Comparison of ENCODE assay signal across 21 cellular contexts in the genomic region with DNA sequence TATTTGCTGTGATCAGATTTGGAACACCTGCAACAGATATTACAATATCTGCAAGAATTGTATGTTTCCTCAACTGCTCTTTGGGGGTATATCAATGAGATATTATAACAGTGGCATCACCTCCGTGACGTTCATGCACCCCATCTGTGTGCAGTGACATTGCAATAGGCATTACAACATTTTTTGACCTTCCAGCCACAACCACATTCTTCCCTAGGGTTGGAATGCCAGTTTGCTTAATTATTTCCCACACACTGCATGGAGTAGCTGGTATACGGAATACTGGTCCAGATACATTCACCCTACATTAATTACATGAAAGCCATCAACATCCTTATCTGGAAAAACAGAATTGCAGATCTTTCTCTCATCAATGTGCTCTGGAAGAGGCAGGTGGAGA. TPM values are rescaled to one million over a fixed set of nuclear protein-coding genes. Genes with fewer than 3 reads are reported as not detected.
A peak's percentile ranks its signal among the peaks of the same experiment; 100 is the strongest.
DNase-seq lines count a peak whose midpoint lies in the region; ATAC-seq and TF ChIP-seq lines count a peak whose summit lies in the region.
"Had no signal": no experiment of that assay in that cellular context is flagged by ENCODE, and none has a peak within 500 bp of the region (broad histone marks: within the 10 kb centered on the region; RNA-seq: fewer than 3 reads in every experiment).

No MANE protein-coding gene starts in this region.

- H3K4me1 ChIP-seq in adrenal gland (replicated peaks in 1 of 2) = no peaks in the 10 kb centered on the region
- H3K4me1 ChIP-seq: A549, BLaER1, Caco-2 had no signal

- ATAC-seq in activated T-cell treated with anti-CD3 and anti-CD28 coated beads, Interleukin-2, amount 50 U/mL, for 4 hours = no peak
- ATAC-seq: A549; CD8-positive, alpha-beta T cell; GM12878 had no signal

- no peak overlapping the region for H3K27ac ChIP-seq in adrenal gland
- H3K27ac ChIP-seq: A549, BLaER1, C4-2B, GM23248 had no signal

- H3K4me1 Mint-ChIP-seq in activated T-cell treated with anti-CD3 and anti-CD28 coated beads, Interleukin-2, amount 50 U/mL, for 4 hours (ENCODE audit: low read depth) = no peaks in the 10 kb centered on the region
- H3K4me1 Mint-ChIP-seq: B cell; CD4-positive, CD25-positive, alpha-beta regulatory T cell had no signal

- H3K4me3 ChIP-seq in AG10803 (ENCODE audit: low read length) (no peak overlapping the region), epithelial cell of proximal tubule (ENCODE audit: low read depth, low read length) (no peak overlapping the region), adrenal gland (no peak overlapping the region)
- H3K4me3 ChIP-seq: A549, BLaER1, GM12878, GM23248 had no signal

- no peaks in the 10 kb centered on the region for H3K27me3 ChIP-seq in adrenal gland
- H3K27me3 ChIP-seq: BLaER1 had no signal

- H3K27me3 Mint-ChIP-seq in activated T-cell treated with anti-CD3 and anti-CD28 coated beads, Interleukin-2, amount 50 U/mL, for 4 hours (ENCODE audit: low read depth) = peaks cover 7% of the 10 kb centered on the region

- H3K9me3 ChIP-seq in adrenal gland (replicated peaks in 1 of 3) = peaks cover 0 to 6% (median 0%) of the 10 kb centered on the region in 3 donors
- H3K9me3 ChIP-seq: A549, BLaER1, Caco-2 had no signal

- TF ChIP-seq CTCF in AG10803 (conservative IDR thresholded peaks at IDR 0.05; ENCODE audit: low read length) = no peak
- no peak for TF ChIP-seq CTCF in epithelial cell of proximal tubule (conservative IDR thresholded peaks at IDR 0.05; ENCODE audit: low read depth, low read length)
- TF ChIP-seq CTCF in adrenal gland (IDR thresholded peaks at IDR 0.05) = no peak

- no peaks in the 10 kb centered on the region for H3K36me3 Mint-ChIP-seq in activated T-cell treated with anti-CD3 and anti-CD28 coated beads, Interleukin-2, amount 50 U/mL, for 4 hours (ENCODE audit: insufficient read depth)
- H3K36me3 Mint-ChIP-seq: CD4-positive, CD25-positive, alpha-beta regulatory T cell; CD8-positive, alpha-beta T cell had no signal

- no peak overlapping the region for H3K4me3 Mint-ChIP-seq in activated T-cell treated with anti-CD3 and anti-CD28 coated beads, Interleukin-2, amount 50 U/mL, for 4 hours
- H3K4me3 Mint-ChIP-seq: B cell; CD4-positive, CD25-positive, alpha-beta regulatory T cell; CD8-positive, alpha-beta T cell had no signal

- no peak for TF ChIP-seq POLR2A in adrenal gland (IDR thresholded peaks at IDR 0.05)

- intact Hi-C loops in adrenal gland (cut with DNase I) = no loop called here

- peaks cover 22% of the 10 kb centered on the region for H3K9me3 Mint-ChIP-seq in activated T-cell treated with anti-CD3 and anti-CD28 coated beads, Interleukin-2, amount 50 U/mL, for 4 hours

- H3K36me3 ChIP-seq in adrenal gland (replicated peaks in 1 of 2) = no peaks in the 10 kb centered on the region
- H3K36me3 ChIP-seq: BLaER1 had no signal

- peak; percentile 1 for DNase-seq in AG10803 (ENCODE audit: low read depth)
- DNase-seq in epithelial cell of proximal tubule (ENCODE audit: low read depth) = peak; percentile 44
- DNase-seq in renal cortical epithelial cell (ENCODE audit: low read depth) = peak; percentile 50
- no peak for DNase-seq in activated T-cell treated with anti-CD3 and anti-CD28 coated beads, Interleukin-2, amount 50 U/mL, for 1 hour
- no peak for DNase-seq in adrenal gland
- no peak for DNase-seq in activated T-cell treated with anti-CD3 and anti-CD28 coated beads, Interleukin-2, amount 50 U/mL, for 4 hours
- DNase-seq: 8988T; Caco-2; CD4-positive, CD25-positive, alpha-beta regulatory T cell; CD8-positive, alpha-beta T cell; DMS 273 treated with DMSO at 0.1 percent for 48 hours; DMS79; EL; GDM1; GM23248; HCEC 1CT had no signal

- 61 to 76% (median 68%) methylated on average over 3 of the region's 3 CpGs for WGBS in adrenal gland, 4 donors

RNA-seq across cellular contexts. Expression of gene FBXO4, which starts 42.3 kb away (rescaled TPM):
- total RNA-seq in epithelial cell of proximal tubule (4.2 and 9.9 TPM in 2 replicates), renal cortical epithelial cell (11.1 and 18.6 TPM in 2 replicates), adrenal gland (10 to 100 TPM in 6 of 8 donors, 1 to 10 TPM in 2; 8.7 to 17.3 (median 13.7) TPM)
- 10 to 100 TPM; 12.1 to 15.4 (median 13.7) TPM for polyA plus RNA-seq in adrenal gland
- 10 to 100 TPM; 13.1 to 15.6 (median 13.7) TPM for total RNA-seq in activated T-cell treated with anti-CD3 and anti-CD28 coated beads, Interleukin-2, amount 50 U/mL, for 4 hours

Comparison
In these comparisons a context has a peak if more than half of its experiments do, and no peak if none do; other contexts are left out.
1. DNase-seq: peak in AG10803 (single experiment), epithelial cell of proximal tubule (single experiment) and renal cortical epithelial cell (single experiment); none in activated T-cell treated with anti-CD3 and anti-CD28 coated beads, Interleukin-2, amount 50 U/mL, for 1 hour (single experiment), adrenal gland (0 of 7) and activated T-cell treated with anti-CD3 and anti-CD28 coated beads, Interleukin-2, amount 50 U/mL, for 4 hours (single experiment).